ENCODE assay signal across 16 cellular contexts in the genomic region with DNA sequence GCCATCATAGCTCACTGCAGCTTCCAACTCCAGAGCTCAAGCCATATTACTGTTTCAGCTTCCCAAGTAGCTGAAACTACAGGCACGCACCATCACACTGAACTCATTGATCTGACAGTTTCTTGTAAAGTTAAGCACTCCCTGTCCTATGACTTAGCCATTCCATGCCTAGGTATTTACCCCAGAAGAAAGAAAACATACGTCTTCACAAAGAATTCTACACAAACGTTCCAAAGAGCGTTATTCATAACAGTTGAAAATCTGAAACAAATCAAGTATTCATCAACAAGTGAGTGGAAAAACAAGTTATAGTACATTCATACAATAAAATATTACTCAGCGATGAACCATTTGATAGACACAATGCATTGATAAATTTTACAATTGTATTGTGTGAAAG. TPM values are rescaled to one million over a fixed set of nuclear protein-coding genes. Genes with fewer than 3 reads are reported as not detected.
"Had no signal": no experiment of that assay in that cellular context is flagged by ENCODE, and none has a peak within 500 bp of the region (broad histone marks: within the 10 kb centered on the region; RNA-seq: fewer than 3 reads in every experiment).

No MANE protein-coding gene starts in this region.

- H3K27ac Mint-ChIP-seq: activated B cell treated with CpG ODN at 0.5 μM for 24 hours; activated CD4-positive, alpha-beta T cell treated with anti-CD3 and anti-CD28 coated beads, Interleukin-2, amount 10 ng/mL, durations not matched to agents 24 days and 14 days; activated T-helper 1 cell treated with anti-CD3 and anti-CD28 coated beads, Interleukin-12 subunit alpha, Interleukin-12 subunit beta, Interleukin-2, Interleukin-4 antibody, amounts not matched to agents 30 ng/mL and 10 ng/mL and 1 ng/mL, durations not matched to agents 14 hours and 24 hours and 36 hours; immature natural killer cell; natural killer cell treated with Interleukin-12 subunit alpha and Interleukin-12 subunit beta and Interleukin-15 and Interleukin-18, amount 100 ng/mL, for 72 hours; T-helper 17 cell had no signal

- H3K4me1 Mint-ChIP-seq: activated B cell treated with CpG ODN at 0.5 μM for 24 hours; activated CD4-positive, alpha-beta T cell treated with anti-CD3 and anti-CD28 coated beads, Interleukin-2, amount 10 ng/mL, durations not matched to agents 24 days and 14 days; immature natural killer cell had no signal

- H3K27me3 ChIP-seq: cardiac muscle cell, colonic mucosa, upper lobe of right lung had no signal

- H3K36me3 Mint-ChIP-seq: immature natural killer cell; natural killer cell treated with Interleukin-12 subunit alpha and Interleukin-12 subunit beta and Interleukin-15 and Interleukin-18, amount 100 ng/mL, for 72 hours had no signal

- DNase-seq: activated B cell treated with CpG ODN at 0.5 μM for 24 hours; activated naive CD4-positive, alpha-beta T cell; colonic mucosa; glutamatergic neuron; immature natural killer cell; occipital lobe; psoas muscle; stimulated activated CD4-positive, alpha-beta T cell treated with anti-CD3 and anti-CD28 coated beads, Interleukin-2, amount 100 ng/mL, for 48 hours; stimulated activated naive CD4-positive, alpha-beta T cell treated with Interleukin-2 at 50 U/mL for 16 hours; T-helper 17 cell; upper lobe of right lung had no signal

- H3K9me3 Mint-ChIP-seq: activated B cell treated with CpG ODN at 0.5 μM for 24 hours; activated CD4-positive, alpha-beta T cell treated with anti-CD3 and anti-CD28 coated beads, Interleukin-2, amount 10 ng/mL, durations not matched to agents 24 days and 14 days; activated T-helper 1 cell treated with anti-CD3 and anti-CD28 coated beads, Interleukin-12 subunit alpha, Interleukin-12 subunit beta, Interleukin-2, Interleukin-4 antibody, amounts not matched to agents 30 ng/mL and 10 ng/mL and 1 ng/mL, durations not matched to agents 14 hours and 24 hours and 36 hours; immature natural killer cell; natural killer cell treated with Interleukin-12 subunit alpha and Interleukin-12 subunit beta and Interleukin-15 and Interleukin-18, amount 100 ng/mL, for 72 hours had no signal

- H3K4me3 Mint-ChIP-seq: activated B cell treated with CpG ODN at 0.5 μM for 24 hours; activated CD4-positive, alpha-beta T cell treated with anti-CD3 and anti-CD28 coated beads, Interleukin-2, amount 10 ng/mL, durations not matched to agents 24 days and 14 days; activated T-helper 1 cell treated with anti-CD3 and anti-CD28 coated beads, Interleukin-12 subunit alpha, Interleukin-12 subunit beta, Interleukin-2, Interleukin-4 antibody, amounts not matched to agents 30 ng/mL and 10 ng/mL and 1 ng/mL, durations not matched to agents 14 hours and 24 hours and 36 hours; immature natural killer cell; natural killer cell treated with Interleukin-12 subunit alpha and Interleukin-12 subunit beta and Interleukin-15 and Interleukin-18, amount 100 ng/mL, for 72 hours; T-helper 17 cell had no signal

- H3K4me1 ChIP-seq: colonic mucosa, psoas muscle had no signal

- H3K4me3 ChIP-seq: cardiac muscle cell, colonic mucosa, psoas muscle, upper lobe of right lung had no signal

- H3K36me3 ChIP-seq: cardiac muscle cell, colonic mucosa, upper lobe of right lung had no signal

- H3K9me3 ChIP-seq: colonic mucosa, psoas muscle, upper lobe of right lung had no signal

RNA-seq across cellular contexts. Expression of a gene that starts 7.8 kb away (rescaled TPM):
- total RNA-seq: activated B cell treated with CpG ODN at 0.5 μM for 24 hours; activated CD4-positive, alpha-beta T cell treated with anti-CD3 and anti-CD28 coated beads, Interleukin-2, amount 10 ng/mL, durations not matched to agents 24 days and 14 days; activated T-helper 1 cell treated with anti-CD3 and anti-CD28 coated beads, Interleukin-12 subunit alpha, Interleukin-12 subunit beta, Interleukin-2, Interleukin-4 antibody, amounts not matched to agents 30 ng/mL and 10 ng/mL and 1 ng/mL, durations not matched to agents 14 hours and 24 hours and 36 hours; cardiac muscle cell; colonic mucosa; natural killer cell treated with Interleukin-12 subunit alpha and Interleukin-12 subunit beta and Interleukin-15 and Interleukin-18, amount 100 ng/mL, for 72 hours; occipital lobe; psoas muscle; sciatic nerve; T-helper 17 cell; upper lobe of right lung had no signal
- polyA plus RNA-seq: cardiac muscle cell, immature natural killer cell, psoas muscle had no signal

RNA-seq across cellular contexts. Expression of a gene that starts 31.5 kb away (rescaled TPM):
- total RNA-seq: activated B cell treated with CpG ODN at 0.5 μM for 24 hours; activated CD4-positive, alpha-beta T cell treated with anti-CD3 and anti-CD28 coated beads, Interleukin-2, amount 10 ng/mL, durations not matched to agents 24 days and 14 days; activated T-helper 1 cell treated with anti-CD3 and anti-CD28 coated beads, Interleukin-12 subunit alpha, Interleukin-12 subunit beta, Interleukin-2, Interleukin-4 antibody, amounts not matched to agents 30 ng/mL and 10 ng/mL and 1 ng/mL, durations not matched to agents 14 hours and 24 hours and 36 hours; cardiac muscle cell; colonic mucosa; natural killer cell treated with Interleukin-12 subunit alpha and Interleukin-12 subunit beta and Interleukin-15 and Interleukin-18, amount 100 ng/mL, for 72 hours; occipital lobe; psoas muscle; sciatic nerve; T-helper 17 cell; upper lobe of right lung had no signal
- polyA plus RNA-seq: cardiac muscle cell, immature natural killer cell, psoas muscle had no signal

RNA-seq across cellular contexts. Expression of a gene that starts 41.9 kb away (rescaled TPM):
- total RNA-seq: activated B cell treated with CpG ODN at 0.5 μM for 24 hours; activated CD4-positive, alpha-beta T cell treated with anti-CD3 and anti-CD28 coated beads, Interleukin-2, amount 10 ng/mL, durations not matched to agents 24 days and 14 days; activated T-helper 1 cell treated with anti-CD3 and anti-CD28 coated beads, Interleukin-12 subunit alpha, Interleukin-12 subunit beta, Interleukin-2, Interleukin-4 antibody, amounts not matched to agents 30 ng/mL and 10 ng/mL and 1 ng/mL, durations not matched to agents 14 hours and 24 hours and 36 hours; cardiac muscle cell; colonic mucosa; natural killer cell treated with Interleukin-12 subunit alpha and Interleukin-12 subunit beta and Interleukin-15 and Interleukin-18, amount 100 ng/mL, for 72 hours; occipital lobe; psoas muscle; sciatic nerve; T-helper 17 cell; upper lobe of right lung had no signal
- polyA plus RNA-seq: cardiac muscle cell, immature natural killer cell, psoas muscle had no signal
